1 cellular context compared by ENCODE assay signal in the genomic region with DNA sequence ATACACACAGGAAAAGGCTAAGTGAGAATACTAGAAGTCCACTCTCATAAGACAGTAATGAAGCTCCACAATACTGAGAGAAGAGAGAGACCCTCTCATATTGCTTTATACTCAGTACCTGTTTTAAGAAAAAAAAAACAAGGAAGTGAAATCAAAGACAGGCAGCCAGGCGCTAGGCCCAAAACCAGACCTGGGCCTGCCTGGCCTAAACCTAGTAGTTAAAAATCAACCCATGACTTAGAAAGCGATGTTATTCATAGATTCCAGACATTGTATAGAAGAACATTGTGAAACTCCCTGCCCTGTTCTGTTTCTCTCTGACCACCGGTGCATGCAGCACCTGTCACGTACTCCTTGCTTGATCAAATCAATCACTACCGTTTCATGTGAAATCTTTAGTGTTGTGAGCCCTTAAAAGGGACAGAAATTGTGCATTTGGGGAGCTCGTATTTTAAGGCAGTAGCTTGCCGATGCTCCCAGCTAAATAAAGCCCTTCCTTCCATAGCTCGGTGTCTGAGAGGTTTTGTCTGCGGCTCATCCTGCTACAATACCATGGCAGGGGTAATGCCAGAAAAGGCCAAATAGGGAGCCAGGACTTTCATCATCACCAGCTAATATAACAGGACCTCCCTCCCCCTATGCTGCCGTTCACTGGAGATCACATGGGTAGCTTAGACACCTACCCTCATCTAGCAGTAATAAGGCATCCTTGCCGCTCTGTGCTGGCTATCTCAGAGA.
TF ChIP-seq lines count a peak whose summit lies in the region.

No MANE protein-coding gene starts in this region.

TF ChIP-seq in GM23338, 12 proteins besides CTCF, POLR2A, EP300 and RAD21 (continued from another document):
- TF ChIP-seq REST (IDR thresholded peaks at IDR 0.05; ENCODE audit: unreplicated experiment), result no peak
- TF ChIP-seq ZNF462 (CRISPR knock-in tag; IDR thresholded peaks at IDR 0.05), result no peak
- TF ChIP-seq EZH2 (IDR thresholded peaks at IDR 0.05; ENCODE audit: low read depth, unreplicated experiment), result no peak
- TF ChIP-seq POLR2AphosphoS5 (IDR thresholded peaks at IDR 0.05; ENCODE audit: low read depth), result no peak
